Comparison of ENCODE assay signal across 11 cellular contexts in genomic region chr2:176138526-176139169, GRCh38. TPM values are rescaled to one million over a fixed set of nuclear protein-coding genes. Genes with fewer than 3 reads are reported as not detected.
A peak's percentile ranks its signal among the peaks of the same experiment; 100 is the strongest.
DNase-seq lines count a peak whose midpoint lies in the region; ATAC-seq and TF ChIP-seq lines count a peak whose summit lies in the region.
"Had no signal": no experiment of that assay in that cellular context is flagged by ENCODE, and none has a peak within 500 bp of the region (broad histone marks: within the 10 kb centered on the region; RNA-seq: fewer than 3 reads in every experiment).

No MANE protein-coding gene starts in this region.

- peak overlapping the region; percentile 96 for H3K4me2 ChIP-seq in SK-N-SH

- TF ChIP-seq CTCF in SK-N-SH (IDR thresholded peaks at IDR 0.05) (no peak), kidney epithelial cell (IDR thresholded peaks at IDR 0.05; ENCODE audit: insufficient read depth, low read length, poor library complexity, severe bottlenecking) (no peak), progenitor cell of endocrine pancreas (IDR thresholded peaks at IDR 0.05; ENCODE audit: unreplicated experiment) (no peak)

- H3K27me3 Mint-ChIP-seq in stimulated activated naive B cell treated with anti-CD40 and anti-IgM and Interleukin-4, amounts not matched to agents 10 μg/mL and 1 μg/mL and 100 μg/mL, for 72 hours = peaks cover 63 to 93% of the 10 kb centered on the region in 2 donors
- peaks cover 95% of the 10 kb centered on the region for H3K27me3 Mint-ChIP-seq in progenitor cell of endocrine pancreas

- peaks cover 24 to 47% of the 10 kb centered on the region in 2 experiments for H3K4me1 ChIP-seq in SK-N-SH (ENCODE audit: control insufficient read depth in 1 of 2, insufficient read depth in 2 of 2, low read depth in 1 of 2, low read length in 1 of 2)

- no peak for TF ChIP-seq EP300 in SK-N-SH (IDR thresholded peaks at IDR 0.05; ENCODE audit: borderline replicate concordance in 1 of 2, low read depth in 1 of 2, low read length in 1 of 2)

- H3K79me2 ChIP-seq in SK-N-SH (ENCODE audit: insufficient read depth) = peaks cover 45% of the 10 kb centered on the region

- H3K27ac ChIP-seq in SK-N-SH (ENCODE audit: low read depth in 2 of 2, low read length in 1 of 2) (peak overlapping the region; percentile 63 to 92), SK-N-MC (no peak overlapping the region; the same call in 1 of the 2 replicates)

- H3K4me3 ChIP-seq in SK-N-SH (ENCODE audit: low read depth in 2 of 2, low read length in 1 of 2) = peak overlapping the region; percentile 83 to 86
- peak overlapping the region; percentile 94 for H3K4me3 ChIP-seq in SK-N-MC
- peak overlapping the region; percentile 92 for H3K4me3 ChIP-seq in kidney epithelial cell (ENCODE audit: low read depth, low read length)

- no peaks in the 10 kb centered on the region for H3K27me3 ChIP-seq in SK-N-SH (ENCODE audit: insufficient read depth)
- no peaks in the 10 kb centered on the region for H3K27me3 ChIP-seq in kidney epithelial cell (ENCODE audit: control insufficient read depth, insufficient read depth, low read length)

- no peak for ATAC-seq in SK-N-SH treated with all-trans-retinoic acid at 6 μM for 48 hours
- no peak for ATAC-seq in stimulated activated naive B cell treated with anti-CD40 and anti-IgM and Interleukin-4, amounts not matched to agents 10 μg/mL and 1 μg/mL and 100 μg/mL, for 72 hours (replicated peaks)
- ATAC-seq: left cardiac atrium had no signal

- CTCF ChIA-PET in SK-N-SH (lab: Yijun Ruan, JAX) = interaction anchor here (0.8 to 26.1 kb wide), 20 partner anchors 8 to 1195 kb away, joined by 3 to 1047 read pairs (median 12); partner anchors contain the start of genes HOXD3, HOXD4 and HOXD9

- peak overlapping the region; percentile 94 for H3K9ac ChIP-seq in SK-N-SH
- H3K9ac ChIP-seq in SK-N-MC (ENCODE audit: insufficient read length) = no peak overlapping the region

- no peaks in the 10 kb centered on the region for H4K20me1 ChIP-seq in SK-N-SH (ENCODE audit: insufficient read depth)

- POLR2A ChIA-PET in SK-N-SH (lab: Yijun Ruan, JAX) = interaction anchor here (1.2 to 3.0 kb wide), 5 partner anchors 20 to 499 kb away, joined by 4 to 21 read pairs (median 12); partner anchors contain the start of gene MTX2

- peak overlapping the region; percentile 33 for H3K27ac Mint-ChIP-seq in stimulated activated naive B cell treated with anti-CD40 and anti-IgM and Interleukin-4, amounts not matched to agents 10 μg/mL and 1 μg/mL and 100 μg/mL, for 72 hours
- H3K27ac Mint-ChIP-seq in progenitor cell of endocrine pancreas = no peak overlapping the region

- no peaks in the 10 kb centered on the region for H3K9me2 ChIP-seq in SK-N-SH

- H3K9me3 ChIP-seq in SK-N-SH (no peaks in the 10 kb centered on the region), SK-N-MC (ENCODE audit: low read depth, low read length) (no peaks in the 10 kb centered on the region)

- TF ChIP-seq RAD21 in SK-N-SH (IDR thresholded peaks at IDR 0.05; ENCODE audit: low read length) = no peak

- WGBS in SK-N-SH (ENCODE audit: low lambda C conversion rate) = 29% methylated on average over 24 of the region's 24 CpGs

- H3K36me3 ChIP-seq in SK-N-SH (replicated peaks in 1 of 2; ENCODE audit: control insufficient read depth in 1 of 2, insufficient read depth in 2 of 2, low read length in 1 of 2) = no peaks in the 10 kb centered on the region
- no peaks in the 10 kb centered on the region for H3K36me3 ChIP-seq in SK-N-MC (ENCODE audit: insufficient read depth, low read length)
- H3K36me3 ChIP-seq in kidney epithelial cell (ENCODE audit: control insufficient read depth, insufficient read depth, low read length) = no peaks in the 10 kb centered on the region

- H3K4me3 Mint-ChIP-seq in stimulated activated naive B cell treated with anti-CD40 and anti-IgM and Interleukin-4, amounts not matched to agents 10 μg/mL and 1 μg/mL and 100 μg/mL, for 72 hours = peak overlapping the region in 1 of 2 donors; percentile 43
- H3K4me3 Mint-ChIP-seq in progenitor cell of endocrine pancreas (ENCODE audit: low read depth) = no peak overlapping the region

- H3F3A ChIP-seq in SK-N-SH (replicated peaks; ENCODE audit: insufficient read depth) = peaks cover 33% of the 10 kb centered on the region

- DNase-seq in SK-N-SH = no peak
- DNase-seq in SK-N-MC (ENCODE audit: low read depth, low spot score) = no peak
- no peak for DNase-seq in kidney epithelial cell (ENCODE audit: low read depth)
- DNase-seq in stimulated activated naive B cell treated with anti-CD40 and anti-IgM and Interleukin-4, amounts not matched to agents 10 μg/mL and 1 μg/mL and 100 μg/mL, for 72 hours = no peak
- DNase-seq in foreskin melanocyte = no peak
- DNase-seq in cerebellar nuclear complex (lab: John Stamatoyannopoulos, UW) = no peak
- no peak for DNase-seq in progenitor cell of endocrine pancreas (ENCODE audit: low spot score, unreplicated experiment)
- DNase-seq: left cardiac atrium, NCI-H526 treated with DMSO at 0.1 percent for 48 hours had no signal

- H3K4me1 Mint-ChIP-seq in stimulated activated naive B cell treated with anti-CD40 and anti-IgM and Interleukin-4, amounts not matched to agents 10 μg/mL and 1 μg/mL and 100 μg/mL, for 72 hours = peaks cover 15 to 25% of the 10 kb centered on the region in 2 donors
- H3K4me1 Mint-ChIP-seq in progenitor cell of endocrine pancreas (ENCODE audit: low read depth) = no peaks in the 10 kb centered on the region

- peak overlapping the region; percentile 94 for H2AFZ ChIP-seq in SK-N-SH (ENCODE audit: low read depth)

- peaks cover 4% of the 10 kb centered on the region in 2 donors for H3K9me3 Mint-ChIP-seq in stimulated activated naive B cell treated with anti-CD40 and anti-IgM and Interleukin-4, amounts not matched to agents 10 μg/mL and 1 μg/mL and 100 μg/mL, for 72 hours
- H3K9me3 Mint-ChIP-seq in progenitor cell of endocrine pancreas (ENCODE audit: low read depth) = no peaks in the 10 kb centered on the region

- H3K36me3 Mint-ChIP-seq in stimulated activated naive B cell treated with anti-CD40 and anti-IgM and Interleukin-4, amounts not matched to agents 10 μg/mL and 1 μg/mL and 100 μg/mL, for 72 hours = peaks cover 3 to 8% of the 10 kb centered on the region in 2 donors
- H3K36me3 Mint-ChIP-seq in progenitor cell of endocrine pancreas (ENCODE audit: insufficient read depth) = no peaks in the 10 kb centered on the region

TF ChIP-seq in SK-N-SH, 30 proteins besides CTCF, POLR2A, EP300 and RAD21 (continues in another document):
- TF ChIP-seq CHD2 (IDR thresholded peaks at IDR 0.05; ENCODE audit: low read length, partially characterized antibody) (peak; percentile 9), POLR2AphosphoS5 (IDR thresholded peaks at IDR 0.05; ENCODE audit: low read depth, low read length) (no peak), MAX (IDR thresholded peaks at IDR 0.05; ENCODE audit: low read depth) (peak; percentile 41)

TF ChIP-seq in SK-N-SH treated with all-trans-retinoic acid at 6 μM for 48 hours, 23 proteins besides CTCF, POLR2A, EP300 and RAD21 (continues in another document):
- TF ChIP-seq GLIS3 (CRISPR knock-in tag; IDR thresholded peaks at IDR 0.05) (no peak), SNAI2 (CRISPR knock-in tag; IDR thresholded peaks at IDR 0.05) (no peak), CSDC2 (CRISPR knock-in tag; IDR thresholded peaks at IDR 0.05) (no peak), CREB5 (CRISPR knock-in tag; IDR thresholded peaks at IDR 0.05; ENCODE audit: low read depth) (no peak), ISL1 (CRISPR knock-in tag; IDR thresholded peaks at IDR 0.05) (no peak), ZC3H10 (CRISPR knock-in tag; IDR thresholded peaks at IDR 0.05) (no peak), ARNTL (CRISPR knock-in tag; IDR thresholded peaks at IDR 0.05; ENCODE audit: borderline replicate concordance, low read depth) (no peak), TCF4 (CRISPR knock-in tag; IDR thresholded peaks at IDR 0.05; ENCODE audit: borderline replicate concordance) (no peak), ZNF8 (CRISPR knock-in tag; IDR thresholded peaks at IDR 0.05) (no peak)

RNA-seq across cellular contexts. Expression of gene HOXD8, which starts 9.1 kb away (rescaled TPM):
- 6.4 and 8.2 TPM in 2 replicates for polyA plus RNA-seq in SK-N-SH (2012; rRNA removed)
- 9.8 and 10.2 TPM in 2 replicates for polyA plus RNA-seq in SK-N-SH (2012; cell fraction: cytosol; rRNA removed)
- polyA plus RNA-seq in SK-N-SH (2012; cell fraction: nucleus; rRNA removed) = 3.2 and 5.0 TPM in 2 replicates
- total RNA-seq in kidney epithelial cell (18.1 and 22.5 TPM in 2 replicates), progenitor cell of endocrine pancreas (not detected in 2 replicates)
- total RNA-seq: pulmonary artery endothelial cell had no signal

RNA-seq across cellular contexts. Expression of gene HOXD4, which starts 12.7 kb away (rescaled TPM):
- 1.0 and 1.6 TPM in 2 replicates for polyA plus RNA-seq in SK-N-SH (2012; rRNA removed)
- polyA plus RNA-seq in SK-N-SH (2012; cell fraction: cytosol; rRNA removed) = 0.24 and 0.43 TPM in 2 replicates
- polyA plus RNA-seq in SK-N-SH (2012; cell fraction: nucleus; rRNA removed) = 11.1 and 13.3 TPM in 2 replicates
- total RNA-seq in kidney epithelial cell = 5.4 and 13.8 TPM in 2 replicates
- total RNA-seq in progenitor cell of endocrine pancreas = not detected in 2 replicates
- total RNA-seq: pulmonary artery endothelial cell had no signal

RNA-seq across cellular contexts. Expression of gene HOXD9, which starts 16.1 kb away (rescaled TPM):
- polyA plus RNA-seq in SK-N-SH (2012; rRNA removed) = 3.6 and 4.8 TPM in 2 replicates
- 4.2 and 5.0 TPM in 2 replicates for polyA plus RNA-seq in SK-N-SH (2012; cell fraction: cytosol; rRNA removed)
- polyA plus RNA-seq in SK-N-SH (2012; cell fraction: nucleus; rRNA removed) = 4.3 and 6.4 TPM in 2 replicates
- 11.6 and 12.2 TPM in 2 replicates for total RNA-seq in kidney epithelial cell
- total RNA-seq in progenitor cell of endocrine pancreas = not detected in 2 replicates
- total RNA-seq: pulmonary artery endothelial cell had no signal

RNA-seq across cellular contexts. Expression of gene HOXD3, which starts 18.5 kb away (rescaled TPM):
- polyA plus RNA-seq in SK-N-SH (2012; rRNA removed) = 0.80 and 0.81 TPM in 2 replicates
- 0.62 and 0.88 TPM in 2 replicates for polyA plus RNA-seq in SK-N-SH (2012; cell fraction: cytosol; rRNA removed)
- 1.4 and 3.9 TPM in 2 replicates for polyA plus RNA-seq in SK-N-SH (2012; cell fraction: nucleus; rRNA removed)
- total RNA-seq in kidney epithelial cell = 5.4 and 9.2 TPM in 2 replicates
- not detected in 2 replicates for total RNA-seq in progenitor cell of endocrine pancreas
- total RNA-seq: pulmonary artery endothelial cell had no signal

RNA-seq across cellular contexts. Expression of gene HOXD10, which starts 22.1 kb away (rescaled TPM):
- 0.03 and 0.10 TPM in 2 replicates for polyA plus RNA-seq in SK-N-SH (2012; rRNA removed)
- polyA plus RNA-seq in SK-N-SH (2012; cell fraction: cytosol; rRNA removed) = 0.04 TPM in 2 replicates
- polyA plus RNA-seq in SK-N-SH (2012; cell fraction: nucleus; rRNA removed) = 0.06 TPM in 1 of 2 replicates, not detected in the other
- total RNA-seq in kidney epithelial cell = 5.1 and 5.6 TPM in 2 replicates
- not detected in 2 replicates for total RNA-seq in progenitor cell of endocrine pancreas
- total RNA-seq: left cardiac atrium, pulmonary artery endothelial cell had no signal

Comparison
In these comparisons a context has a peak if more than half of its experiments do, and no peak if none do; other contexts are left out.
1. RNA of gene HOXD8, which starts 9.1 kb away (total RNA-seq): 18.1 to 22.5 TPM in kidney epithelial cell; not detected in progenitor cell of endocrine pancreas; every median in the first group is over 10 times any median in the second.
2. RNA of gene HOXD9, which starts 16.1 kb away (total RNA-seq): 11.6 to 12.2 TPM in kidney epithelial cell; not detected in progenitor cell of endocrine pancreas; every median in the first group is over 10 times any median in the second.
3. Peak in every context shown above with its lines, with median percentiles within 50 percentile points of each other: H3K4me3 ChIP-seq.